Comparison of ENCODE assay signal across 20 cellular contexts in genomic region chr11:82636620-82637019, GRCh38.
DNase-seq lines count a peak whose midpoint lies in the region; TF ChIP-seq lines count a peak whose summit lies in the region.
"Had no signal": no experiment of that assay in that cellular context is flagged by ENCODE, and none has a peak within 500 bp of the region (broad histone marks: within the 10 kb centered on the region; RNA-seq: fewer than 3 reads in every experiment).

No MANE protein-coding gene starts in this region.

- no peak overlapping the region for H3K4ac ChIP-seq in H9 (ENCODE audit: low read depth, low read length)
- no peak overlapping the region for H3K4ac ChIP-seq in trophoblast cell (ENCODE audit: low read depth, low read length)

- TF ChIP-seq CTCF in H9 (conservative IDR thresholded peaks at IDR 0.05) (no peak), MCF 10A (IDR thresholded peaks at IDR 0.05; ENCODE audit: unreplicated experiment) (no peak), GM13976 (IDR thresholded peaks at IDR 0.05; ENCODE audit: borderline replicate concordance, control extremely low read depth, extremely low read depth, insufficient read depth, missing control alignments) (no peak)

- H4K20me1 ChIP-seq in H9 (ENCODE audit: control insufficient read depth, insufficient read depth, insufficient read length), result no peaks in the 10 kb centered on the region
- H4K20me1 ChIP-seq: BLaER1 treated with 17β-estradiol and CSF1 and Interleukin-3, amounts not matched to agents 10 nM and 100 nM had no signal

- H4K5ac ChIP-seq in H9 (ENCODE audit: insufficient read length, low read depth, low read length), result peak overlapping the region; percentile 63

- no peaks in the 10 kb centered on the region for H3K36me3 ChIP-seq in trophoblast cell (ENCODE audit: control insufficient read depth in 1 of 2, insufficient read depth in 2 of 2, low read length in 2 of 2)
- H3K36me3 ChIP-seq: BE2C; BLaER1 treated with 17β-estradiol and CSF1 and Interleukin-3, amounts not matched to agents 10 nM and 100 nM had no signal

- H2AK5ac ChIP-seq in H9 (ENCODE audit: insufficient read length, low read length) (no peak overlapping the region), trophoblast cell (ENCODE audit: low read length) (no peak overlapping the region)

- no peak for DNase-seq in H9
- peak; percentile 64 for DNase-seq in left kidney (ENCODE audit: low read depth, low spot score)
- DNase-seq in trophoblast cell, result no peak
- no peak for DNase-seq in MCF 10A (ENCODE audit: unreplicated experiment)
- DNase-seq in GM13976 (ENCODE audit: low spot score), result no peak
- DNase-seq in NCI-H510A treated with DMSO at 0.1 percent for 48 hours (lab: John Stamatoyannopoulos, UW), result no peak
- DNase-seq: 8988T; ACHN; AML-193; BE2C; Calu3; CD4-positive, alpha-beta memory T cell; COR-L47; DMS53; DMS79 treated with DMSO at 0.1 percent for 48 hours; GF-D8; GOT3; H7 had no signal

- no peaks in the 10 kb centered on the region for H3K27me3 ChIP-seq in H9 (ENCODE audit: insufficient read depth, low read length)
- H3K27me3 ChIP-seq in trophoblast cell (ENCODE audit: insufficient read depth, low read length), result no peaks in the 10 kb centered on the region
- H3K27me3 ChIP-seq: BE2C; BLaER1 treated with 17β-estradiol and CSF1 and Interleukin-3, amounts not matched to agents 10 nM and 100 nM had no signal

- H3K4me1 ChIP-seq in H9 (ENCODE audit: insufficient read depth, low read length) (no peaks in the 10 kb centered on the region), trophoblast cell (ENCODE audit: control insufficient read depth in 1 of 2, insufficient read depth in 2 of 2, low read length in 2 of 2) (peaks cover 5 to 8% of the 10 kb centered on the region in 2 experiments)
- H3K4me1 ChIP-seq: A549, BE2C had no signal

- H3K9me3 Mint-ChIP-seq in H9, result no peaks in the 10 kb centered on the region; a peak in 2 of 5 replicates
- H3K9me3 Mint-ChIP-seq in MCF 10A (ENCODE audit: unreplicated experiment), result no peaks in the 10 kb centered on the region

- H3K27ac Mint-ChIP-seq in H9 (peak overlapping the region in 1 of 3 experiments; percentile 51; a peak in 1 of 7 replicates), MCF 10A (ENCODE audit: low read depth, unreplicated experiment) (no peak overlapping the region)

- H3K4me3 ChIP-seq in trophoblast cell (ENCODE audit: low read depth, low read length), result no peak overlapping the region
- H3K4me3 ChIP-seq: A549; BLaER1 treated with 17β-estradiol and CSF1 and Interleukin-3, amounts not matched to agents 10 nM and 100 nM had no signal

- H2BK5ac ChIP-seq in H9 (ENCODE audit: insufficient read length, low read length) (no peak overlapping the region), trophoblast cell (ENCODE audit: low read depth, low read length, poor library complexity) (no peak overlapping the region)

- H2BK20ac ChIP-seq in H9 (ENCODE audit: low read depth, low read length, poor library complexity, severe bottlenecking), result no peak overlapping the region

- no peaks in the 10 kb centered on the region for H3K4me1 Mint-ChIP-seq in H9
- H3K4me1 Mint-ChIP-seq in MCF 10A (ENCODE audit: insufficient read depth, unreplicated experiment), result peaks cover 16% of the 10 kb centered on the region
- H3K4me1 Mint-ChIP-seq: CD4-positive, alpha-beta memory T cell had no signal

- H2BK120ac ChIP-seq in H9 (ENCODE audit: low read depth, low read length, poor library complexity, severe bottlenecking) (no peak overlapping the region), trophoblast cell (ENCODE audit: insufficient read depth, low read length, poor library complexity) (peak overlapping the region; percentile 83)

- H3K79me2 ChIP-seq in H9 (ENCODE audit: insufficient read depth, low read length) (no peaks in the 10 kb centered on the region), trophoblast cell (ENCODE audit: control insufficient read depth, insufficient read depth, low read length, poor library complexity) (no peaks in the 10 kb centered on the region)

- no peak overlapping the region for H2BK15ac ChIP-seq in H9 (ENCODE audit: low read depth, low read length)

- H2AFZ ChIP-seq in H9 (ENCODE audit: low read length) (no peak overlapping the region), trophoblast cell (ENCODE audit: insufficient read depth, low read length, poor library complexity) (no peak overlapping the region)

- no peak overlapping the region for H3K4me2 ChIP-seq in H9 (ENCODE audit: insufficient read depth, insufficient read length, low read length)
- H3K4me2 ChIP-seq in trophoblast cell (ENCODE audit: low read length), result no peak overlapping the region
- H3K4me2 ChIP-seq: A549 had no signal

- intact Hi-C loops in MCF 10A (cut with micrococcal nuclease), result no loop called here

- H3K79me1 ChIP-seq in H9 (ENCODE audit: insufficient read depth, low read depth, low read length, poor library complexity, severe bottlenecking) (no peaks in the 10 kb centered on the region), trophoblast cell (ENCODE audit: low read length) (peaks cover 5% of the 10 kb centered on the region)

- in situ Hi-C loops in GM13976 (cut with MboI; ENCODE audit: low sequenced_read_pairs, unreplicated experiment), result no loop called here

- no peak overlapping the region for H4K91ac ChIP-seq in H9 (ENCODE audit: insufficient read length, low read depth, low read length)
- H4K91ac ChIP-seq in trophoblast cell (ENCODE audit: low read depth, low read length), result no peak overlapping the region

- CTCF ChIA-PET in MCF 10A (lab: Yijun Ruan, JAX), result interaction anchor here (1.3 kb wide), 1 partner anchor 81 kb away, joined by 5 read pairs; no protein-coding TSS in a partner anchor

- WGBS in H9 (ENCODE audit: extremely low coverage, insufficient read length, low lambda C conversion rate), result no CpG with 5 or more reads among the region's 1 CpG
- WGBS in trophoblast cell (ENCODE audit: extremely low coverage, insufficient coverage, insufficient read length), result no CpG with 5 or more reads among the region's 1 CpG

- no TSS peak for BruUV-seq in MCF 10A (replicated peaks; lab: Mats Ljungman, UMichigan)

- H3K9me3 ChIP-seq in H9 (ENCODE audit: control insufficient read depth, low read depth, low read length), result no peaks in the 10 kb centered on the region
- no peaks in the 10 kb centered on the region for H3K9me3 ChIP-seq in trophoblast cell (ENCODE audit: insufficient read depth, low read depth, low read length)
- H3K9me3 ChIP-seq: A549, BE2C had no signal

- H3K27ac ChIP-seq in H9 (ENCODE audit: insufficient read length, low read depth, low read length) (no peak overlapping the region), trophoblast cell (ENCODE audit: low read depth, low read length) (no peak overlapping the region)
- H3K27ac ChIP-seq: A549 had no signal

- H3K23ac ChIP-seq in H9 (ENCODE audit: insufficient read length, low read depth, low read length) (no peak overlapping the region), trophoblast cell (ENCODE audit: low read length) (no peak overlapping the region)

- no peak overlapping the region for H2BK12ac ChIP-seq in H9 (ENCODE audit: insufficient read length, low read depth, low read length)
- H2BK12ac ChIP-seq in trophoblast cell (ENCODE audit: low read length), result peak overlapping the region; percentile 91

- POLR2A ChIA-PET in MCF 10A (lab: Yijun Ruan, JAX), result no interaction called here

- no peak overlapping the region for H3K18ac ChIP-seq in H9 (ENCODE audit: insufficient read length, low read depth, low read length)
- H3K18ac ChIP-seq in trophoblast cell (ENCODE audit: low read length), result no peak overlapping the region

- H4K8ac ChIP-seq in H9 (replicated peaks; ENCODE audit: insufficient read length, low read depth, low read length) (no peak overlapping the region), trophoblast cell (ENCODE audit: low read depth, low read length) (no peak overlapping the region)

- H3K27me3 Mint-ChIP-seq in H9 (ENCODE audit: low read depth), result no peaks in the 10 kb centered on the region
- peaks cover 57% of the 10 kb centered on the region for H3K27me3 Mint-ChIP-seq in MCF 10A (ENCODE audit: insufficient read depth, unreplicated experiment)

- no peak overlapping the region for H3K4me3 Mint-ChIP-seq in H9
- H3K4me3 Mint-ChIP-seq in MCF 10A (ENCODE audit: unreplicated experiment), result no peak overlapping the region
- H3K4me3 Mint-ChIP-seq: CD4-positive, alpha-beta memory T cell had no signal

- no peak overlapping the region for H3K56ac ChIP-seq in H9 (ENCODE audit: insufficient read length, low read depth, low read length)

- no peak overlapping the region for H3K14ac ChIP-seq in H9 (ENCODE audit: insufficient read depth, low read length)
- no peak overlapping the region for H3K14ac ChIP-seq in trophoblast cell (ENCODE audit: low read length)

- no peaks in the 10 kb centered on the region for H3K23me2 ChIP-seq in H9 (ENCODE audit: insufficient read length, low read depth, low read length, poor library complexity, severe bottlenecking)

- H4K12ac ChIP-seq in trophoblast cell (ENCODE audit: low read depth, low read length), result no peak overlapping the region

- H3K36me3 Mint-ChIP-seq in H9 (ENCODE audit: insufficient read depth in 1 of 3, low read depth in 3 of 3) (0 out of 7 replicates have a peak, but pooled peaks cover 0 to 2% (median 0%) of the 10 kb centered on the region in 3 experiments), MCF 10A (ENCODE audit: insufficient read depth, unreplicated experiment) (no peaks in the 10 kb centered on the region)
- H3K36me3 Mint-ChIP-seq: CD4-positive, alpha-beta memory T cell had no signal

- H3T11ph ChIP-seq in H9 (ENCODE audit: low read length), result no peak overlapping the region

- no peak overlapping the region for H3K9ac ChIP-seq in H9 (ENCODE audit: extremely low read depth, insufficient read length, low read length)
- H3K9ac ChIP-seq in trophoblast cell (ENCODE audit: low read length), result no peak overlapping the region
- H3K9ac ChIP-seq: BLaER1 treated with 17β-estradiol and CSF1 and Interleukin-3, amounts not matched to agents 10 nM and 100 nM had no signal
